ENCODE assay signal across 23 cellular contexts in the genomic region with DNA sequence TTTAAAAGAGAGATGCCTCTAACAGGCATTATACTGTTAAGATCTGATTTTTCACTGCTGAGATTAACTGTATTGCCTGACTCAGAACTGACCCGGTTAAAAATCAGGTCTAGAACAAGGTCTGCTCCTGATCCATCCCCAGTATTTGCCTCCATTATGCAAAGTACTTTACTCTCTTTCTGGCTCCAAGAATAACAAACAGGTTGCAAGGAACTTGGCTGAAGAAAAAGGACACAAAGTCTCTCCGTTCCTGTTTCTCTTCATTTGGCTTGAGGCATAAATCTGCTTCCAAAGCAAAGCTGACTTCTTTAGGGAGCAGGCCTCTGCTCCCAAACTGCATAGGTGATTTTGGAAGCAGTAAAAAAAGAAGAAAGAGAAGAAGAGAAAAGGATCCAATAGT.
"Had no signal": no experiment of that assay in that cellular context is flagged by ENCODE, and none has a peak within 500 bp of the region (broad histone marks: within the 10 kb centered on the region; RNA-seq: fewer than 3 reads in every experiment).

No MANE protein-coding gene starts in this region.

- H3K36me3 ChIP-seq: neutrophil, pancreas, suprapubic skin, WERI-Rb-1 had no signal

- H3K27me3 ChIP-seq: foreskin keratinocyte, neutrophil, pancreas, suprapubic skin had no signal

- ATAC-seq: activated naive CD4-positive, alpha-beta T cell treated with anti-CD3 and anti-CD28 coated beads, Interleukin-2, amount 50 U/mL, for 72 hours; foreskin keratinocyte; left ventricle myocardium superior; mucosa of descending colon; naive thymus-derived CD8-positive, alpha-beta T cell; pancreas; stimulated activated naive CD8-positive, alpha-beta T cell treated with anti-CD3 and anti-CD28 coated beads, Interleukin-15, Interleukin-2, amounts not matched to agents 100 U/mL and 50 U/mL, for 24 hours; T-helper 17 cell had no signal

- H3K4me1 Mint-ChIP-seq: naive thymus-derived CD8-positive, alpha-beta T cell; T-helper 17 cell had no signal

- H3K27ac Mint-ChIP-seq: activated naive CD4-positive, alpha-beta T cell treated with anti-CD3 and anti-CD28 coated beads, Interleukin-2, amount 50 U/mL, for 72 hours; dendritic cell treated with granulocyte-macrophage colony-stimulating factor and Interleukin-4, amounts not matched to agents 40 ng/mL and 50 ng/mL, for 4 days; naive thymus-derived CD8-positive, alpha-beta T cell; T-helper 17 cell; type B pancreatic cell had no signal

- H3K27me3 Mint-ChIP-seq: dendritic cell treated with granulocyte-macrophage colony-stimulating factor and Interleukin-4, amounts not matched to agents 40 ng/mL and 50 ng/mL, for 4 days; T-helper 17 cell; type B pancreatic cell had no signal

- H3K4me1 ChIP-seq: pancreas, suprapubic skin had no signal

- H3K4me3 Mint-ChIP-seq: dendritic cell treated with granulocyte-macrophage colony-stimulating factor and Interleukin-4, amounts not matched to agents 40 ng/mL and 50 ng/mL, for 4 days; naive thymus-derived CD8-positive, alpha-beta T cell; T-helper 17 cell; type B pancreatic cell had no signal

- H3K9me3 Mint-ChIP-seq: dendritic cell treated with granulocyte-macrophage colony-stimulating factor and Interleukin-4, amounts not matched to agents 40 ng/mL and 50 ng/mL, for 4 days; type B pancreatic cell had no signal

- H3K4me3 ChIP-seq: mucosa of descending colon, pancreas, suprapubic skin had no signal

- DNase-seq: activated CD4-positive, alpha-beta T cell treated with anti-CD3 and anti-CD28 coated beads for 1 hour; activated CD4-positive, alpha-beta T cell treated with anti-CD3 and anti-CD28 coated beads, Interleukin-2, amount 50 U/mL, for 48 hours; activated gamma-delta T cell treated with Interleukin-2 at 50 U/mL for 16 hours; effector memory CD4-positive, alpha-beta T cell; foreskin keratinocyte; left ventricle myocardium superior; mesenchymal stem cell; mucosa of descending colon; naive thymus-derived CD8-positive, alpha-beta T cell; pancreas; retina; stimulated activated CD4-positive, alpha-beta T cell treated with anti-CD3 and anti-CD28 coated beads, Interleukin-12 subunit alpha, Interleukin-12 subunit beta, amount 100 ng/mL, for 4 hours; stimulated activated CD4-positive, alpha-beta T cell treated with anti-CD3 and anti-CD28 coated beads, Interleukin-1b, Interleukin-23, amount 100 ng/mL, for 48 hours; stimulated activated CD8-positive, alpha-beta memory T cell treated with anti-CD3 and anti-CD28 coated beads, Interleukin-4, amount 100 ng/mL, for 48 hours; stimulated activated naive CD8-positive, alpha-beta T cell treated with anti-CD3 and anti-CD28 coated beads, Interleukin-15, Interleukin-2, amounts not matched to agents 100 U/mL and 50 U/mL, for 24 hours; T-helper 17 cell; WERI-Rb-1 had no signal

- H3K36me3 Mint-ChIP-seq: activated naive CD4-positive, alpha-beta T cell treated with anti-CD3 and anti-CD28 coated beads, Interleukin-2, amount 50 U/mL, for 72 hours; naive thymus-derived CD8-positive, alpha-beta T cell; type B pancreatic cell had no signal

- H3K27ac ChIP-seq: epithelial cell of prostate, foreskin keratinocyte, neutrophil, pancreas, suprapubic skin, WERI-Rb-1 had no signal

- H3K9me3 ChIP-seq: mucosa of descending colon, neutrophil, pancreas, suprapubic skin had no signal
